In genomic region chr11:118956094-118956846, GRCh38 we compare ENCODE assay signal across 8 cellular contexts. TPM values are rescaled to one million over a fixed set of nuclear protein-coding genes. Genes with fewer than 3 reads are reported as not detected.
DNase-seq lines count a peak whose midpoint lies in the region; FAIRE-seq and TF ChIP-seq lines count a peak whose summit lies in the region.

Gene UPK2, plus strand, starts transcription at chr11:118956298. Its CDS starts 53 bp downstream, at chr11:118956351.

- H3K9me3 ChIP-seq in Loucy (ENCODE audit: insufficient read depth, low read depth, low read length) = no peaks in the 10 kb centered on the region
- H3K9me3 ChIP-seq in SJCRH30 (replicated peaks) = no peaks in the 10 kb centered on the region
- H3K9me3 ChIP-seq in tibial artery = no peaks in the 10 kb centered on the region

- no peaks in the 10 kb centered on the region for H3K9me3 Mint-ChIP-seq in osteocyte (ENCODE audit: unreplicated experiment)

- H3K27ac ChIP-seq in SJCRH30 (no peak within 1 kb of the TSS), tibial artery (no peak within 1 kb of the TSS)

- POLR2A ChIA-PET in BJ (lab: Charles Lee) = interaction anchor here (0.6 kb wide), 1 partner anchor 264 kb away, joined by 3 read pairs; no protein-coding TSS in a partner anchor

- TF ChIP-seq CTCF in BJ (IDR thresholded peaks at IDR 0.05; ENCODE audit: insufficient read depth, low read depth, low read length) = peak; percentile 95
- peak; percentile 92 for TF ChIP-seq CTCF in GM20000 (IDR thresholded peaks at IDR 0.05; ENCODE audit: extremely low read depth, missing control alignments)
- TF ChIP-seq CTCF in Loucy (conservative IDR thresholded peaks at IDR 0.05; ENCODE audit: low read length) = peak; percentile 94
- peak; percentile 97 for TF ChIP-seq CTCF in osteocyte (IDR thresholded peaks at IDR 0.05)
- TF ChIP-seq CTCF in tibial artery (IDR thresholded peaks at IDR 0.05) = peak; percentile 91 to 99

- H4K20me1 ChIP-seq in Loucy (ENCODE audit: insufficient read depth, low read length, poor library complexity, severe bottlenecking) = no peaks in the 10 kb centered on the region

- no peaks in the 10 kb centered on the region for H3K79me2 ChIP-seq in Loucy (ENCODE audit: insufficient read depth, low read length)

- H3K4me3 Mint-ChIP-seq in osteocyte (ENCODE audit: unreplicated experiment) = no peak within 1 kb of the TSS

- CTCF ChIA-PET in BJ (lab: Yijun Ruan, JAX) = interaction anchor here (0.6 to 13.4 kb wide), 27 partner anchors 9 to 323 kb away, joined by 3 to 136 read pairs (median 5); partner anchors contain the start of genes BCL9L, FOXR1 and TREH

- H3F3A ChIP-seq in Loucy (ENCODE audit: low read depth) = no peaks in the 10 kb centered on the region

- no peak within 1 kb of the TSS for H2AFZ ChIP-seq in Loucy (ENCODE audit: low read length)

- FAIRE-seq in frontal cortex (lab: Jason Lieb, UNC) = no peak

- H3K27me3 Mint-ChIP-seq in osteocyte (ENCODE audit: unreplicated experiment) = peaks cover 30% of the 10 kb centered on the region

- no peaks in the 10 kb centered on the region for H3K9me2 ChIP-seq in Loucy (replicated peaks; ENCODE audit: low read depth, low read length)

- H3K36me3 ChIP-seq in BJ (ENCODE audit: control insufficient read depth, insufficient read depth, low read length) (no peaks in the 10 kb centered on the region), Loucy (ENCODE audit: insufficient read depth, low read length) (no peaks in the 10 kb centered on the region), SJCRH30 (no peaks in the 10 kb centered on the region), tibial artery (no peaks in the 10 kb centered on the region)

- H3K27ac Mint-ChIP-seq in osteocyte (ENCODE audit: unreplicated experiment) = no peak within 1 kb of the TSS

- H3K27me3 ChIP-seq in BJ (ENCODE audit: control insufficient read depth, insufficient read depth, low read length) (peaks cover 19% of the 10 kb centered on the region), Loucy (ENCODE audit: insufficient read depth, low read length, poor library complexity, severe bottlenecking) (no peaks in the 10 kb centered on the region), SJCRH30 (no peaks in the 10 kb centered on the region), tibial artery (peaks cover 0 to 18% of the 10 kb centered on the region in 2 donors)

- H3K4me1 Mint-ChIP-seq in osteocyte (ENCODE audit: unreplicated experiment) = peaks cover 6% of the 10 kb centered on the region

- no peaks in the 10 kb centered on the region for H3K36me3 Mint-ChIP-seq in osteocyte (ENCODE audit: unreplicated experiment)

- no peaks in the 10 kb centered on the region for H3K4me1 ChIP-seq in Loucy (ENCODE audit: insufficient read depth, low read length, poor library complexity, severe bottlenecking)
- H3K4me1 ChIP-seq in SJCRH30 = 0 out of 2 replicates have a peak, but pooled peaks cover 3% of the 10 kb centered on the region
- H3K4me1 ChIP-seq in tibial artery = no peaks in the 10 kb centered on the region

- H3K4me3 ChIP-seq in BJ (ENCODE audit: low read depth, low read length) (no peak within 1 kb of the TSS), Loucy (ENCODE audit: low read length, poor library complexity, severe bottlenecking) (no peak within 1 kb of the TSS), SJCRH30 (no peak within 1 kb of the TSS), tibial artery (no peak within 1 kb of the TSS)

- no peak within 1 kb of the TSS for H3K4me2 ChIP-seq in Loucy (ENCODE audit: low read depth, low read length, poor library complexity, severe bottlenecking)

- no peak within 1 kb of the TSS for H3K9ac ChIP-seq in Loucy (ENCODE audit: low read depth, low read length, poor library complexity, severe bottlenecking)

- DNase-seq in BJ (ENCODE audit: low read depth) (no peak), GM20000 (ENCODE audit: low spot score) (peak; percentile 90), SJCRH30 (peak; percentile 70 to 81), activated gamma-delta T cell (lab: John Stamatoyannopoulos, UW) (peak; percentile 32), frontal cortex (ENCODE audit: low spot score in 2 of 2) (peak; percentile 83 to 95), osteocyte (ENCODE audit: extremely low spot score, unreplicated experiment) (peak; percentile 95), tibial artery (peak; percentile 84 to 91)

- intact Hi-C loops in tibial artery (cut with DNase I; ENCODE audit: low total_unique reads) = loop anchor here (1.0 to 2.0 kb wide), 2 partner anchors 50 to 267 kb away; no protein-coding TSS in a partner anchor

RNA-seq across cellular contexts. Expression of gene UPK2, which starts in this region (rescaled TPM):
- polyA plus RNA-seq in BJ (2011; rRNA removed) = 0.18 and 0.20 TPM in 2 replicates
- not detected in 2 replicates for polyA minus RNA-seq in BJ (2011; rRNA and poly(A)+ RNA removed)
- not detected in 2 replicates for total RNA-seq in SJCRH30 (2014; rRNA removed; shearing (Covaris generic))
- total RNA-seq in frontal cortex = not detected
- 0.42 and 0.86 TPM in 2 replicates for total RNA-seq in osteocyte

Comparison
In these comparisons a context has a peak if more than half of its experiments do, and no peak if none do; other contexts are left out.
1. Peak in DNase-seq in SJCRH30; RNA of the gene not detected or under 1 TPM.
2. Peak in DNase-seq in frontal cortex; RNA of the gene not detected or under 1 TPM.
3. Peak in DNase-seq in osteocyte; RNA of the gene not detected or under 1 TPM.